1 cellular context compared by ENCODE assay signal in the genomic region with DNA sequence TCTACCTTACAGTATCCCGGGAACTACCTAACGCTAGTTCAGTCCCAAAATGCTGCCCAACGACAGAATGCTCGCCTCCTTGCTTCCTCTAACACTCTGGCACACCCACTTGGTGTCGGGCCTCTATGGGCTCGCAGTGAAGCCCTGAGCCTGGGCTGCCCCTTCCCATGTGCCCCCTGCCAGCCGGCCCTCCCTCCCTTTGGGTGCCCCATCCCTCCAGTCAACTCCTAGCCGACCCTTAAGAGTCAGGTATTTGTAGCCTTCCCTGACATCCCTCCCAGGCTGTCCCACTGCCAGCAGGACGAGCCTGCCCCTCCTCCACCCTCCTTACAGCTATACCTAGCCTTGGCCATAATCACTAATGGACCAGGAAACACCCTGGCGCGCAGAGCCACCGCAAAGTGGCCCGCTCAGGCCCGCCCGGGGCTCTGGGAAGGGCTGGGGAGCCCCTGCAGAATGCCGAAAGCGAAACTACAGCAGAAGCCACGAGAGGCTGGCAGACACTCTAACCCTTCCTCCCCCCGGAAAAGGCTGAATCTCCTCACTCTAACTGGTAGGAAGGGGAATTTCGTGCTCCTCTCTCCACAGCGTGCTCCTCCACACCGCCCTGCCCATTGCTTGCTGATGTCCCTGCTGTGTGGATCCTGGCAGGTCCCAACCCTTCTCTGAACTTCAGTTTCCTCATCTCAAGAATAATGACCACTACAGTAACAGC.
A peak's percentile ranks its signal among the peaks of the same experiment; 100 is the strongest.
TF ChIP-seq lines count a peak whose summit lies in the region.

No MANE protein-coding gene starts in this region.

TF ChIP-seq in HepG2, 621 proteins besides CTCF, POLR2A, EP300 and RAD21:
- TF ChIP-seq ZBTB38 (CRISPR knock-in tag; IDR thresholded peaks at IDR 0.05), result 0 out of 2 replicates have a peak, but pooled peaks have one; percentile 24
- TF ChIP-seq ZSCAN12 (CRISPR knock-in tag; IDR thresholded peaks at IDR 0.05), result no peak
